In genomic region chr5:142587354-142587965, GRCh38 we compare ENCODE assay signal across 8 cellular contexts.
A peak's percentile ranks its signal among the peaks of the same experiment; 100 is the strongest.
DNase-seq lines count a peak whose midpoint lies in the region; ATAC-seq and TF ChIP-seq lines count a peak whose summit lies in the region.

No MANE protein-coding gene starts in this region.

- H3K27me3 ChIP-seq in WERI-Rb-1 (ENCODE audit: insufficient read depth, low read depth, severe bottlenecking) = no peaks in the 10 kb centered on the region

- no peaks in the 10 kb centered on the region for H3K36me3 ChIP-seq in WERI-Rb-1

- H3K4me3 ChIP-seq in WERI-Rb-1 (ENCODE audit: low read depth, low read length) = no peak overlapping the region

- DNase-seq in NCI-H345 (lab: John Stamatoyannopoulos, UW) (peak; percentile 15), NCI-H345 treated with DMSO at 0.1 percent for 48 hours (lab: John Stamatoyannopoulos, UW; ENCODE audit: unreplicated experiment) (no peak), HT-29 (ENCODE audit: low spot score) (peak; percentile 57), WERI-Rb-1 (peak; percentile 22), iPS-NIHi7 (ENCODE audit: extremely low spot score) (peak; percentile 57), amygdala (lab: John Stamatoyannopoulos, UW) (no peak), retina (no peak)

- H3K27ac ChIP-seq in WERI-Rb-1 = no peak overlapping the region

- TF ChIP-seq CTCF in WERI-Rb-1 (IDR thresholded peaks at IDR 0.05; ENCODE audit: low read depth, low read length) = peak; percentile 56

- H3K9me3 ChIP-seq in WERI-Rb-1 (ENCODE audit: severe bottlenecking) = no peaks in the 10 kb centered on the region

- ATAC-seq in HG02798 (IDR thresholded peaks at IDR 0.05; ENCODE audit: poor library complexity, unreplicated experiment) = no peak

Comparison
In these comparisons a context has a peak if more than half of its experiments do, and no peak if none do; other contexts are left out.
1. DNase-seq: peak in NCI-H345 (single experiment), HT-29 (single experiment), WERI-Rb-1 (single experiment) and iPS-NIHi7 (single experiment); none in NCI-H345 treated with DMSO at 0.1 percent for 48 hours (single experiment), amygdala (0 of 56) and retina (single experiment).